ENCODE assay signal across 8 cellular contexts in genomic region chr2:131672471-131673399, GRCh38.
DNase-seq lines count a peak whose midpoint lies in the region; ATAC-seq and TF ChIP-seq lines count a peak whose summit lies in the region.
"Not testable (repeated sequence)": the region's sequence is repeated elsewhere in the genome, so short reads cannot be mapped to it uniquely, and the experiment has no call there.

No MANE protein-coding gene starts in this region.

- ATAC-seq in GM19397 (IDR thresholded peaks at IDR 0.05; ENCODE audit: unreplicated experiment) (peak; percentile 90), HG03280 (IDR thresholded peaks at IDR 0.05; ENCODE audit: unreplicated experiment) (peak; percentile 81)
- peak; percentile 95 for ATAC-seq in activated CD4-positive, alpha-beta T cell treated with anti-CD3 and anti-CD28 coated beads for 36 hours

- not testable (repeated sequence) for H3K27ac ChIP-seq in colonic mucosa

- peaks cover 2 to 16% (median 6%) of the 10 kb centered on the region in 7 donors for H3K9me3 Mint-ChIP-seq in CD14-positive monocyte
- not testable (repeated sequence) for H3K9me3 Mint-ChIP-seq in activated CD4-positive, alpha-beta T cell treated with anti-CD3 and anti-CD28 coated beads for 36 hours (ENCODE audit: low read depth)

- H3K4me3 ChIP-seq in colonic mucosa: peak overlapping the region; percentile 26

- POLR2A ChIA-PET in activated CD4-positive, alpha-beta T cell treated with anti-CD3 and anti-CD28 coated beads for 36 hours (lab: Charles Lee): not testable (repeated sequence)

- peak; percentile 62 for TF ChIP-seq CTCF in CD14-positive monocyte (IDR thresholded peaks at IDR 0.05)
- TF ChIP-seq CTCF in colonic mucosa (IDR thresholded peaks at IDR 0.05): peak; percentile 61

- intact Hi-C loops in CD14-positive monocyte (cut with micrococcal nuclease): not testable (repeated sequence)
- intact Hi-C loops in activated CD4-positive, alpha-beta T cell treated with anti-CD3 and anti-CD28 coated beads for 36 hours (cut with DNase I, micrococcal nuclease): loop anchor here (1.0 to 5.0 kb wide), 5 partner anchors 130 to 518 kb away; partner anchors contain the start of gene MZT2A (in 1 of the 2)
- intact Hi-C loops in colonic mucosa (cut with DNase I): loop anchor here (5.0 to 10.0 kb wide), 3 partner anchors 130 to 258 kb away; partner anchors contain the start of gene MZT2A

- not testable (repeated sequence) for H3K9me3 ChIP-seq in colonic mucosa

- peak overlapping the region in 1 of 7 donors; percentile 15 for H3K27ac Mint-ChIP-seq in CD14-positive monocyte
- H3K27ac Mint-ChIP-seq in activated CD4-positive, alpha-beta T cell treated with anti-CD3 and anti-CD28 coated beads for 36 hours: not testable (repeated sequence)

- H3K36me3 ChIP-seq in colonic mucosa: not testable (repeated sequence)

- peaks cover 40% of the 10 kb centered on the region for H3K4me1 Mint-ChIP-seq in CD14-positive monocyte
- not testable (repeated sequence) for H3K4me1 Mint-ChIP-seq in activated CD4-positive, alpha-beta T cell treated with anti-CD3 and anti-CD28 coated beads for 36 hours

- peaks cover 19 to 54% (median 42%) of the 10 kb centered on the region in 3 donors for H3K27me3 Mint-ChIP-seq in CD14-positive monocyte (ENCODE audit: low read depth in 3 of 3)
- H3K27me3 Mint-ChIP-seq in activated CD4-positive, alpha-beta T cell treated with anti-CD3 and anti-CD28 coated beads for 36 hours: peaks cover 27% of the 10 kb centered on the region

- not testable (repeated sequence) for H3K36me3 Mint-ChIP-seq in CD14-positive monocyte; activated CD4-positive, alpha-beta T cell treated with anti-CD3 and anti-CD28 coated beads for 36 hours (ENCODE audit: low read depth)

- not testable (repeated sequence) for H3K27me3 ChIP-seq in colonic mucosa

- not testable (repeated sequence) for DNase-seq in CD14-positive monocyte (ENCODE audit: low spot score)
- DNase-seq in NCI-H2227 (lab: John Stamatoyannopoulos, UW; ENCODE audit: unreplicated experiment) (peak; percentile 82), colonic mucosa (peak; percentile 80), kidney tubule cell (ENCODE audit: low spot score) (peak; percentile 65)
- peak; percentile 74 for DNase-seq in activated CD4-positive, alpha-beta T cell treated with anti-CD3 and anti-CD28 coated beads for 36 hours
- peak; percentile 70 for DNase-seq in stimulated activated CD4-positive, alpha-beta T cell treated with anti-CD3 and anti-CD28 coated beads, Interleukin-15, amount 100 ng/mL, for 24 hours

- CTCF ChIA-PET in activated CD4-positive, alpha-beta T cell treated with anti-CD3 and anti-CD28 coated beads for 36 hours (lab: Charles Lee): interaction anchor here (0.7 to 4.3 kb wide), 13 partner anchors 9 to 519 kb away, joined by 3 to 19 read pairs (median 4); no protein-coding TSS in a partner anchor

- H3K4me1 ChIP-seq in colonic mucosa: not testable (repeated sequence)

- H3K4me3 Mint-ChIP-seq in CD14-positive monocyte: peak overlapping the region; percentile 43 to 77
- H3K4me3 Mint-ChIP-seq in activated CD4-positive, alpha-beta T cell treated with anti-CD3 and anti-CD28 coated beads for 36 hours: peak overlapping the region; percentile 19

- peak overlapping the region in 1 of 2 donors; percentile 12 for H3K9ac ChIP-seq in colonic mucosa (ENCODE audit: low read depth in 2 of 2, low read length in 2 of 2)
